ENCODE assay signal across 10 cellular contexts in genomic region chr5:151233576-151234202, GRCh38. TPM values are rescaled to one million over a fixed set of nuclear protein-coding genes. Genes with fewer than 3 reads are reported as not detected.
DNase-seq lines count a peak whose midpoint lies in the region; ATAC-seq and TF ChIP-seq lines count a peak whose summit lies in the region.
"Had no signal": no experiment of that assay in that cellular context is flagged by ENCODE, and none has a peak within 500 bp of the region (broad histone marks: within the 10 kb centered on the region; RNA-seq: fewer than 3 reads in every experiment).

No MANE protein-coding gene starts in this region.

- H4K91ac ChIP-seq in trophoblast cell (ENCODE audit: low read depth, low read length) = no peak overlapping the region

- H2AFZ ChIP-seq in trophoblast cell (ENCODE audit: insufficient read depth, low read length, poor library complexity) = no peak overlapping the region

- H3K4me3 ChIP-seq in spleen = peak overlapping the region in 1 of 8 donors; percentile 9
- no peak overlapping the region for H3K4me3 ChIP-seq in trophoblast cell (ENCODE audit: low read depth, low read length)

- H3K27me3 ChIP-seq in spleen (replicated peaks in 1 of 7) (no peaks in the 10 kb centered on the region), trophoblast cell (ENCODE audit: insufficient read depth, low read length) (no peaks in the 10 kb centered on the region)

- no peaks in the 10 kb centered on the region for H3K79me2 ChIP-seq in trophoblast cell (ENCODE audit: control insufficient read depth, insufficient read depth, low read length, poor library complexity)

- H3K4me2 ChIP-seq in trophoblast cell (ENCODE audit: low read length) = no peak overlapping the region

- DNase-seq in spleen (no peak), trophoblast cell (no peak), iPS-NIHi7 (ENCODE audit: extremely low spot score) (no peak)
- DNase-seq in NK-92 treated with Interleukin-12 subunit alpha and Interleukin-12 subunit beta, amount 100 ng/mL, for 24 hours (lab: John Stamatoyannopoulos, UW) = no peak
- DNase-seq: activated naive CD4-positive, alpha-beta T cell treated with anti-CD3 and anti-CD28 coated beads for 36 hours; kidney; NCI-H510A had no signal

- no peak overlapping the region for H4K12ac ChIP-seq in trophoblast cell (ENCODE audit: low read depth, low read length)

- H3K9ac ChIP-seq in trophoblast cell (ENCODE audit: low read length) = no peak overlapping the region

- H3K23ac ChIP-seq in trophoblast cell (ENCODE audit: low read length) = no peak overlapping the region

- intact Hi-C loops in spleen (cut with DNase I; ENCODE audit: low total_unique reads) = loop anchor here (10.0 kb wide), 1 partner anchor 59 kb away; no protein-coding TSS in a partner anchor

- 62 to 78% (median 66%) methylated on average over 9 of the region's 9 CpGs for WGBS in spleen, 5 donors
- whole genome bisulfite sequencing in trophoblast cell (ENCODE audit: extremely low coverage, insufficient coverage, insufficient read length) = no CpG with 5 or more reads among the region's 9 CpGs

- H3K4me1 ChIP-seq in spleen = peaks cover 11 to 75% (median 41%) of the 10 kb centered on the region in 6 donors
- peaks cover 0 to 3% of the 10 kb centered on the region in 2 experiments for H3K4me1 ChIP-seq in trophoblast cell (ENCODE audit: control insufficient read depth in 1 of 2, insufficient read depth in 2 of 2, low read length in 2 of 2)

- H3K79me1 ChIP-seq in trophoblast cell (ENCODE audit: low read length) = no peaks in the 10 kb centered on the region

- H2BK5ac ChIP-seq in trophoblast cell (ENCODE audit: low read depth, low read length, poor library complexity) = no peak overlapping the region

- H3K14ac ChIP-seq in trophoblast cell (ENCODE audit: low read length) = no peak overlapping the region

- no peak overlapping the region for H3K18ac ChIP-seq in trophoblast cell (ENCODE audit: low read length)

- TF ChIP-seq POLR2A in spleen (IDR thresholded peaks at IDR 0.05) = no peak

- H3K36me3 ChIP-seq in spleen (no peaks in the 10 kb centered on the region), trophoblast cell (ENCODE audit: control insufficient read depth in 1 of 2, insufficient read depth in 2 of 2, low read length in 2 of 2) (no peaks in the 10 kb centered on the region)

- ATAC-seq in GM18868 (IDR thresholded peaks at IDR 0.05; ENCODE audit: unreplicated experiment) (peak; percentile 42), GM21723 (IDR thresholded peaks at IDR 0.05; ENCODE audit: unreplicated experiment) (peak; percentile 48), HG03439 (IDR thresholded peaks at IDR 0.05; ENCODE audit: unreplicated experiment) (peak; percentile 55)

- H3K4ac ChIP-seq in trophoblast cell (ENCODE audit: low read depth, low read length) = no peak overlapping the region

- H3K27ac ChIP-seq in spleen = peak overlapping the region in 7 of 8 donors; percentile 27 to 85 (median 76)
- H3K27ac ChIP-seq in trophoblast cell (ENCODE audit: low read depth, low read length) = no peak overlapping the region

- H2BK12ac ChIP-seq in trophoblast cell (ENCODE audit: low read length) = no peak overlapping the region

- no peak for TF ChIP-seq CTCF in spleen (IDR thresholded peaks at IDR 0.05 in 8 of 11, conservative IDR thresholded peaks at IDR 0.05 in 3 of 11)

- H2AK5ac ChIP-seq in trophoblast cell (ENCODE audit: low read length) = no peak overlapping the region

- H3K9me3 ChIP-seq in spleen (no peaks in the 10 kb centered on the region), trophoblast cell (ENCODE audit: insufficient read depth, low read depth, low read length) (no peaks in the 10 kb centered on the region)

- H2BK120ac ChIP-seq in trophoblast cell (ENCODE audit: insufficient read depth, low read length, poor library complexity) = no peak overlapping the region

- no peak overlapping the region for H4K8ac ChIP-seq in trophoblast cell (ENCODE audit: low read depth, low read length)

RNA-seq across cellular contexts. Expression of gene CCDC69, which starts 9.8 kb away (rescaled TPM):
- 100 to 1,000 TPM in 4 of 7 donors, 10 to 100 TPM in 3; 68.4 to 145 (median 106) TPM for total RNA-seq in spleen
- polyA plus RNA-seq in spleen = 10 to 100 TPM; 37.7 to 90.3 (median 39.3) TPM
- 9.9 and 10.2 TPM in 2 replicates for polyA plus RNA-seq in trophoblast cell (2013)

RNA-seq across cellular contexts. Expression of gene GM2A, which starts 19.3 kb away (rescaled TPM):
- 10 to 100 TPM; 54.7 to 95.7 (median 73.7) TPM for total RNA-seq in spleen
- 10 to 100 TPM; 31.6 to 86.2 (median 48.4) TPM for polyA plus RNA-seq in spleen
- polyA plus RNA-seq in trophoblast cell (2013) = 103 and 109 TPM in 2 replicates
